Comparison of ENCODE assay signal across 22 cellular contexts in the genomic region with DNA sequence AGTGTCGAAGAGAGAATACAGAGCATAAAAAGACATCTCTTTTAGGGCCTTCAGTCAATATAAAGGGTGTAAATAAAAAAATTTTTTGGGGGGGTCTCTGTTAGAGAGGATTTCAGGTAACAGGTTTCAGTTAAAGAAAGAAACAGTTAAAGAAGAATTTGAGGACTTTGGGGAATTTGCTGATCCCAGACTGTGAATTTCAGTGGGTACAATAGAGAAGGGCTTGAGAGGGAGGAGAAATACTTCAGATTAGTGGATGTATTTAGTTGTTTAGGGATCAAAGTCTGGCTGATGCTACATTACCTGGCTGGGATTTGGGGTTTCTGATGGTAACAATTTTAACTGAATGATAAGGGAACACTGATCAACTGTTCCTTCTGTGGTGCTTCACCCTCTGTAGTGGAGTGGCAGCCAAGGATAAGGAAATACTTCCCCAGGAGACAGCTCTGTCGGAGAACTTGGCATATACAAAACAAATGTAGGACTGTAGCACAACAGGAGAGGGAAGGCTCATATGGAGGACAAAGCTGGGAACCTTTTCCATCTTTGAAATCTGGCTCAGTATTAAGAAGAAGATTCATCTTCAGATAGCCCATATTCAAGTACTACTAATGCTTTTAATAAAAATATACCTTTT.
A peak's percentile ranks its signal among the peaks of the same experiment; 100 is the strongest.
DNase-seq lines count a peak whose midpoint lies in the region; ATAC-seq and TF ChIP-seq lines count a peak whose summit lies in the region.
"Had no signal": no experiment of that assay in that cellular context is flagged by ENCODE, and none has a peak within 500 bp of the region (broad histone marks: within the 10 kb centered on the region; RNA-seq: fewer than 3 reads in every experiment).

No MANE protein-coding gene starts in this region.

- H3K9me3 Mint-ChIP-seq in activated naive CD8-positive, alpha-beta T cell (ENCODE audit: low read depth): peaks cover 4% of the 10 kb centered on the region
- peaks cover 15% of the 10 kb centered on the region for H3K9me3 Mint-ChIP-seq in activated naive CD8-positive, alpha-beta T cell treated with anti-CD3 and anti-CD28 coated beads, Interleukin-2, amount 50 U/mL, for 24 hours
- H3K9me3 Mint-ChIP-seq in endothelial cell (ENCODE audit: unreplicated experiment): no peaks in the 10 kb centered on the region
- H3K9me3 Mint-ChIP-seq in activated CD8-positive, alpha-beta memory T cell treated with anti-CD3 and anti-CD28 coated beads, Interleukin-2, amount 10 ng/mL, durations not matched to agents 7 days and 5 days (ENCODE audit: low read depth): peaks cover 8% of the 10 kb centered on the region

- H3K27me3 ChIP-seq in right atrium auricular region: no peaks in the 10 kb centered on the region

- peaks cover 7% of the 10 kb centered on the region for H3K4me1 Mint-ChIP-seq in activated naive CD8-positive, alpha-beta T cell (ENCODE audit: low read depth)
- H3K4me1 Mint-ChIP-seq in activated naive CD8-positive, alpha-beta T cell treated with anti-CD3 and anti-CD28 coated beads, Interleukin-2, amount 50 U/mL, for 24 hours: peaks cover 9% of the 10 kb centered on the region
- no peaks in the 10 kb centered on the region for H3K4me1 Mint-ChIP-seq in endothelial cell (ENCODE audit: unreplicated experiment)
- H3K4me1 Mint-ChIP-seq in activated CD8-positive, alpha-beta memory T cell treated with anti-CD3 and anti-CD28 coated beads, Interleukin-2, amount 10 ng/mL, durations not matched to agents 7 days and 5 days: peaks cover 4% of the 10 kb centered on the region
- H3K4me1 Mint-ChIP-seq: CD14-positive monocyte had no signal

- no peak overlapping the region for H3K4me3 ChIP-seq in right atrium auricular region
- H3K4me3 ChIP-seq: K562 had no signal

- peak overlapping the region; percentile 3 to 29 for H3K27ac ChIP-seq in right atrium auricular region
- H3K27ac ChIP-seq: 22Rv1 had no signal

- peaks cover 52% of the 10 kb centered on the region for H3K36me3 Mint-ChIP-seq in activated naive CD8-positive, alpha-beta T cell
- H3K36me3 Mint-ChIP-seq in activated naive CD8-positive, alpha-beta T cell treated with anti-CD3 and anti-CD28 coated beads, Interleukin-2, amount 50 U/mL, for 24 hours (ENCODE audit: low read depth): peaks cover 61% of the 10 kb centered on the region
- peaks cover 29% of the 10 kb centered on the region for H3K36me3 Mint-ChIP-seq in endothelial cell (ENCODE audit: low read depth, unreplicated experiment)
- peaks cover 50% of the 10 kb centered on the region for H3K36me3 Mint-ChIP-seq in activated CD8-positive, alpha-beta memory T cell treated with anti-CD3 and anti-CD28 coated beads, Interleukin-2, amount 10 ng/mL, durations not matched to agents 7 days and 5 days

- H3K4me1 ChIP-seq in right atrium auricular region: peaks cover 0 to 25% of the 10 kb centered on the region in 2 donors

- no peak for ATAC-seq in activated naive CD8-positive, alpha-beta T cell treated with anti-CD3 and anti-CD28 coated beads, Interleukin-2, amount 50 U/mL, for 24 hours
- no peak for ATAC-seq in HG03097 (IDR thresholded peaks at IDR 0.05; ENCODE audit: low FRiP score, unreplicated experiment)
- ATAC-seq in activated CD8-positive, alpha-beta memory T cell treated with anti-CD3 and anti-CD28 coated beads, Interleukin-2, amount 10 ng/mL, durations not matched to agents 7 days and 5 days: no peak
- ATAC-seq: K562 had no signal

- CTCF ChIA-PET in activated CD8-positive, alpha-beta memory T cell treated with anti-CD3 and anti-CD28 coated beads, Interleukin-2, amount 10 ng/mL, durations not matched to agents 7 days and 5 days (lab: Charles Lee): no interaction called here

- TF ChIP-seq CTCF in endothelial cell (IDR thresholded peaks at IDR 0.05; ENCODE audit: unreplicated experiment) (no peak), right atrium auricular region (IDR thresholded peaks at IDR 0.05) (no peak)

- peaks cover 19% of the 10 kb centered on the region for H3K36me3 ChIP-seq in right atrium auricular region

- H3K27me3 Mint-ChIP-seq in activated naive CD8-positive, alpha-beta T cell: no peaks in the 10 kb centered on the region
- H3K27me3 Mint-ChIP-seq in activated naive CD8-positive, alpha-beta T cell treated with anti-CD3 and anti-CD28 coated beads, Interleukin-2, amount 50 U/mL, for 24 hours: no peaks in the 10 kb centered on the region
- H3K27me3 Mint-ChIP-seq in endothelial cell (ENCODE audit: unreplicated experiment): peaks cover 1% of the 10 kb centered on the region
- H3K27me3 Mint-ChIP-seq in activated CD8-positive, alpha-beta memory T cell treated with anti-CD3 and anti-CD28 coated beads, Interleukin-2, amount 10 ng/mL, durations not matched to agents 7 days and 5 days: no peaks in the 10 kb centered on the region

- no peak overlapping the region for H3K4me3 Mint-ChIP-seq in activated naive CD8-positive, alpha-beta T cell
- H3K4me3 Mint-ChIP-seq in activated naive CD8-positive, alpha-beta T cell treated with anti-CD3 and anti-CD28 coated beads, Interleukin-2, amount 50 U/mL, for 24 hours: no peak overlapping the region
- peak overlapping the region; percentile 52 for H3K4me3 Mint-ChIP-seq in endothelial cell (ENCODE audit: unreplicated experiment)
- H3K4me3 Mint-ChIP-seq in activated CD8-positive, alpha-beta memory T cell treated with anti-CD3 and anti-CD28 coated beads, Interleukin-2, amount 10 ng/mL, durations not matched to agents 7 days and 5 days: no peak overlapping the region
- H3K4me3 Mint-ChIP-seq: CD14-positive monocyte had no signal

- H3K9me3 ChIP-seq in right atrium auricular region: peaks cover 0 to 7% of the 10 kb centered on the region in 2 donors

- no peak for DNase-seq in activated naive CD8-positive, alpha-beta T cell treated with anti-CD3 and anti-CD28 coated beads, Interleukin-2, amount 50 U/mL, for 24 hours
- DNase-seq in endothelial cell (ENCODE audit: low spot score): no peak
- no peak for DNase-seq in right atrium auricular region (ENCODE audit: low spot score)
- no peak for DNase-seq in activated CD8-positive, alpha-beta memory T cell treated with anti-CD3 and anti-CD28 coated beads, Interleukin-2, amount 10 ng/mL, durations not matched to agents 7 days and 5 days
- no peak for DNase-seq in activated CD8-positive, alpha-beta memory T cell treated with anti-CD3 and anti-CD28 coated beads, Interleukin-2, amount 50 U/mL, for 4 hours
- no peak for DNase-seq in mesenteric fat pad (ENCODE audit: low spot score)
- DNase-seq: AML-193; DMS79 treated with DMSO at 0.1 percent for 48 hours; HCEC 1CT; NCI-H1092 treated with DMSO at 0.1 percent for 48 hours; NCI-H146; NCI-H2081 treated with DMSO at 0.1 percent for 48 hours; NCI-H510A; NCI-H748 treated with DMSO at 0.1 percent for 48 hours; NK-92 treated with Interleukin-12 subunit alpha and Interleukin-12 subunit beta, amount 100 ng/mL, for 24 hours; SHP77 treated with DMSO at 0.1 percent for 48 hours; SK-N-SH had no signal

- H3K27ac Mint-ChIP-seq in activated naive CD8-positive, alpha-beta T cell: peak overlapping the region; percentile 29
- no peak overlapping the region for H3K27ac Mint-ChIP-seq in activated naive CD8-positive, alpha-beta T cell treated with anti-CD3 and anti-CD28 coated beads, Interleukin-2, amount 50 U/mL, for 24 hours
- H3K27ac Mint-ChIP-seq in endothelial cell (ENCODE audit: unreplicated experiment): no peak overlapping the region
- no peak overlapping the region for H3K27ac Mint-ChIP-seq in activated CD8-positive, alpha-beta memory T cell treated with anti-CD3 and anti-CD28 coated beads, Interleukin-2, amount 10 ng/mL, durations not matched to agents 7 days and 5 days
